ENCODE assay signal across 3 cellular contexts in genomic region chr15:36814708-36815107, GRCh38.
TF ChIP-seq lines count a peak whose summit lies in the region.

No MANE protein-coding gene starts in this region.

TF ChIP-seq in IMR-90, 13 proteins besides CTCF, POLR2A, EP300 and RAD21:
- TF ChIP-seq USF2 (IDR thresholded peaks at IDR 0.05; ENCODE audit: low read depth, low read length) (no peak), SMC3 (IDR thresholded peaks at IDR 0.05; ENCODE audit: low read depth, low read length) (no peak), FOS (IDR thresholded peaks at IDR 0.05; ENCODE audit: low read depth, low read length) (no peak), RFX5 (IDR thresholded peaks at IDR 0.05; ENCODE audit: low read depth, low read length) (no peak), MAFK (IDR thresholded peaks at IDR 0.05; ENCODE audit: low read depth, low read length) (no peak), MAZ (IDR thresholded peaks at IDR 0.05; ENCODE audit: borderline replicate concordance, low read depth, low read length) (no peak), RCOR1 (IDR thresholded peaks at IDR 0.05; ENCODE audit: insufficient replicate concordance, low read length) (no peak), CHD1 (IDR thresholded peaks at IDR 0.05; ENCODE audit: low read depth, low read length) (no peak), NFE2L2 (IDR thresholded peaks at IDR 0.05; ENCODE audit: low read depth, low read length) (no peak), CEBPB (IDR thresholded peaks at IDR 0.05; ENCODE audit: low read depth, low read length) (no peak), MXI1 (IDR thresholded peaks at IDR 0.05; ENCODE audit: borderline replicate concordance, low read depth, low read length) (no peak), BHLHE40 (IDR thresholded peaks at IDR 0.05; ENCODE audit: low read depth, low read length) (no peak)
- TF ChIP-seq, protein P1, sequence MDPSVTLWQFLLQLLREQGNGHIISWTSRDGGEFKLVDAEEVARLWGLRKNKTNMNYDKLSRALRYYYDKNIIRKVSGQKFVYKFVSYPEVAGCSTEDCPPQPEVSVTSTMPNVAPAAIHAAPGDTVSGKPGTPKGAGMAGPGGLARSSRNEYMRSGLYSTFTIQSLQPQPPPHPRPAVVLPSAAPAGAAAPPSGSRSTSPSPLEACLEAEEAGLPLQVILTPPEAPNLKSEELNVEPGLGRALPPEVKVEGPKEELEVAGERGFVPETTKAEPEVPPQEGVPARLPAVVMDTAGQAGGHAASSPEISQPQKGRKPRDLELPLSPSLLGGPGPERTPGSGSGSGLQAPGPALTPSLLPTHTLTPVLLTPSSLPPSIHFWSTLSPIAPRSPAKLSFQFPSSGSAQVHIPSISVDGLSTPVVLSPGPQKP (IDR thresholded peaks at IDR 0.05; ENCODE audit: borderline replicate concordance, low read depth, low read length), result no peak
TF ChIP-seq in IMR-90: peak in this region for 0.

TF ChIP-seq in H1, 55 proteins besides CTCF, POLR2A, EP300 and RAD21:
- peak; percentile 16; the same call in 1 of the 2 replicates for TF ChIP-seq CEBPB (IDR thresholded peaks at IDR 0.05; ENCODE audit: low read depth, low read length)
- TF ChIP-seq, protein P2, sequence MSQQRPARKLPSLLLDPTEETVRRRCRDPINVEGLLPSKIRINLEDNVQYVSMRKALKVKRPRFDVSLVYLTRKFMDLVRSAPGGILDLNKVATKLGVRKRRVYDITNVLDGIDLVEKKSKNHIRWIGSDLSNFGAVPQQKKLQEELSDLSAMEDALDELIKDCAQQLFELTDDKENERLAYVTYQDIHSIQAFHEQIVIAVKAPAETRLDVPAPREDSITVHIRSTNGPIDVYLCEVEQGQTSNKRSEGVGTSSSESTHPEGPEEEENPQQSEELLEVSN (IDR thresholded peaks at IDR 0.05), result no peak

TF ChIP-seq in liver, 16 proteins besides CTCF, POLR2A, EP300 and RAD21:
- no peak for TF ChIP-seq MAX (IDR thresholded peaks at IDR 0.05)
- peak; percentile 55 to 56 for TF ChIP-seq HNF4A (conservative IDR thresholded peaks at IDR 0.05)
- TF ChIP-seq EGR1 (IDR thresholded peaks at IDR 0.05; ENCODE audit: low read depth in 2 of 2), result peak in 1 of 2 donors; percentile 53
- TF ChIP-seq REST (IDR thresholded peaks at IDR 0.05), result peak; percentile 1
- peak; percentile 65 for TF ChIP-seq ATF3 (IDR thresholded peaks at IDR 0.05)
- TF ChIP-seq TAF1 (conservative IDR thresholded peaks at IDR 0.05), result no peak
- no peak for TF ChIP-seq FOXA2 (IDR thresholded peaks at IDR 0.05)
- TF ChIP-seq JUND (IDR thresholded peaks at IDR 0.05), result peak; percentile 70 to 72
- peak in 1 of 2 donors; percentile 27 for TF ChIP-seq RXRA (IDR thresholded peaks at IDR 0.05)
- no peak for TF ChIP-seq SP1 (IDR thresholded peaks at IDR 0.05)
- TF ChIP-seq YY1 (IDR thresholded peaks at IDR 0.05), result no peak
